ENCODE assay signal across 1 cellular context in genomic region chr9:137204731-137205125, GRCh38.
TF ChIP-seq lines count a peak whose summit lies in the region.

No MANE protein-coding gene starts in this region.

TF ChIP-seq in HepG2, 621 proteins besides CTCF, POLR2A, EP300 and RAD21:
- TF ChIP-seq STAT5B (CRISPR knock-in tag; IDR thresholded peaks at IDR 0.05) = no peak
- TF ChIP-seq TFE3 (CRISPR knock-in tag; IDR thresholded peaks at IDR 0.05) = no peak
- 0 out of 2 replicates have a peak, but pooled peaks have one; percentile 22 for TF ChIP-seq ZHX1 (CRISPR knock-in tag; IDR thresholded peaks at IDR 0.05; ENCODE audit: low read depth)
- no peak for TF ChIP-seq ZNF512B (CRISPR knock-in tag; IDR thresholded peaks at IDR 0.05; ENCODE audit: borderline replicate concordance)
- TF ChIP-seq HNRNPH1 (optimal IDR thresholded peaks at IDR 0.05; ENCODE audit: low read depth, low read length) = no peak
- TF ChIP-seq MBD4 (IDR thresholded peaks at IDR 0.05; ENCODE audit: borderline replicate concordance, low read length) = no peak
- TF ChIP-seq ZNF276 (CRISPR knock-in tag; IDR thresholded peaks at IDR 0.05; ENCODE audit: low read depth) = no peak
- TF ChIP-seq TOE1 (CRISPR knock-in tag; IDR thresholded peaks at IDR 0.05) = no peak
- no peak for TF ChIP-seq DNMT3B (CRISPR knock-in tag; conservative IDR thresholded peaks at IDR 0.05)
- 0 out of 2 replicates have a peak, but pooled peaks have one; percentile 11 for TF ChIP-seq CREBL2 (CRISPR knock-in tag; IDR thresholded peaks at IDR 0.05; ENCODE audit: borderline replicate concordance)
- TF ChIP-seq HNRNPLL (IDR thresholded peaks at IDR 0.05; ENCODE audit: low read depth, low read length, poor library complexity, severe bottlenecking) = no peak
- no peak for TF ChIP-seq GABPA (IDR thresholded peaks at IDR 0.05; ENCODE audit: low read depth, low read length)
- TF ChIP-seq GABPA (CRISPR knock-in tag; IDR thresholded peaks at IDR 0.05; ENCODE audit: low read depth) = 0 out of 2 replicates have a peak, but pooled peaks have one; percentile 4
- TF ChIP-seq TBP (CRISPR knock-in tag; IDR thresholded peaks at IDR 0.05) = no peak
- no peak for TF ChIP-seq REST (IDR thresholded peaks at IDR 0.05; ENCODE audit: borderline replicate concordance in 1 of 2, low read depth in 1 of 2, low read length in 2 of 2)
- TF ChIP-seq MXD4 (CRISPR knock-in tag; IDR thresholded peaks at IDR 0.05) = no peak
- no peak for TF ChIP-seq KAT2B (IDR thresholded peaks at IDR 0.05; ENCODE audit: borderline replicate concordance, low read depth, low read length)
- TF ChIP-seq HNF1A (IDR thresholded peaks at IDR 0.05; ENCODE audit: low read depth) = no peak
- no peak for TF ChIP-seq HNF1A (CRISPR knock-in tag; IDR thresholded peaks at IDR 0.05; ENCODE audit: borderline replicate concordance)
- 0 out of 2 replicates have a peak, but pooled peaks have one; percentile 32 for TF ChIP-seq ZSCAN21 (CRISPR knock-in tag; IDR thresholded peaks at IDR 0.05; ENCODE audit: borderline replicate concordance)
